In genomic region chr13:37640499-37640898, GRCh38 we compare ENCODE assay signal across 8 cellular contexts. TPM values are rescaled to one million over a fixed set of nuclear protein-coding genes. Genes with fewer than 3 reads are reported as not detected.
A peak's percentile ranks its signal among the peaks of the same experiment; 100 is the strongest.
DNase-seq lines count a peak whose midpoint lies in the region; ATAC-seq, FAIRE-seq and TF ChIP-seq lines count a peak whose summit lies in the region.

No MANE protein-coding gene starts in this region.

- no peaks in the 10 kb centered on the region for H3K36me3 ChIP-seq in body of pancreas (replicated peaks in 1 of 2; ENCODE audit: insufficient read depth in 1 of 2, low read depth in 2 of 2)

- TF ChIP-seq CTCF in D721Med (IDR thresholded peaks at IDR 0.05; ENCODE audit: insufficient read depth, missing control alignments) (peak; percentile 30), body of pancreas (IDR thresholded peaks at IDR 0.05) (peak in 4 of 7 experiments; percentile 12 to 40 (median 24)), mesothelial cell of epicardium (IDR thresholded peaks at IDR 0.05; ENCODE audit: unreplicated experiment) (no peak)

- H3K27me3 ChIP-seq in body of pancreas: no peaks in the 10 kb centered on the region

- 10 to 13% methylated on average over 2 of the region's 2 CpGs for WGBS in body of pancreas, 2 donors

- H3K4me3 ChIP-seq in body of pancreas: no peak overlapping the region

- TF ChIP-seq POLR2A in body of pancreas (IDR thresholded peaks at IDR 0.05): no peak

- no peaks in the 10 kb centered on the region for H3K4me1 ChIP-seq in body of pancreas

- H3K4me3 Mint-ChIP-seq in mesothelial cell of epicardium (no peak overlapping the region), immature natural killer cell (no peak overlapping the region)
- no peak overlapping the region for H3K4me3 Mint-ChIP-seq in T-helper 2 cell treated with Interferon-gamma antibody and Interleukin-4, amounts not matched to agents 5 μg/mL and 100 μg/mL, for 36 hours

- DNase-seq in D721Med (ENCODE audit: insufficient read length, low spot score) (no peak), NAMALWA (ENCODE audit: low spot score) (peak; percentile 58), body of pancreas (peak in 1 of 4 donors; percentile 16), mesothelial cell of epicardium (ENCODE audit: low spot score in 2 of 2, unreplicated experiment in 2 of 2) (no peak), GM19238 (ENCODE audit: insufficient read length, low spot score) (no peak), immature natural killer cell (no peak), islet precursor cell (no peak)
- no peak for DNase-seq in T-helper 2 cell treated with Interferon-gamma antibody and Interleukin-4, amounts not matched to agents 5 μg/mL and 100 μg/mL, for 36 hours (ENCODE audit: low spot score)

- peaks cover 3% of the 10 kb centered on the region for H3K36me3 Mint-ChIP-seq in mesothelial cell of epicardium
- no peaks in the 10 kb centered on the region for H3K36me3 Mint-ChIP-seq in T-helper 2 cell treated with Interferon-gamma antibody and Interleukin-4, amounts not matched to agents 5 μg/mL and 100 μg/mL, for 36 hours (ENCODE audit: low read depth)
- H3K36me3 Mint-ChIP-seq in immature natural killer cell: no peaks in the 10 kb centered on the region

- H3K27me3 Mint-ChIP-seq in mesothelial cell of epicardium (ENCODE audit: low read depth) (no peaks in the 10 kb centered on the region), immature natural killer cell (ENCODE audit: low read depth in 3 of 3) (no peaks in the 10 kb centered on the region)
- no peaks in the 10 kb centered on the region for H3K27me3 Mint-ChIP-seq in T-helper 2 cell treated with Interferon-gamma antibody and Interleukin-4, amounts not matched to agents 5 μg/mL and 100 μg/mL, for 36 hours (ENCODE audit: low read depth)

- peaks cover 8% of the 10 kb centered on the region for H3K4me1 Mint-ChIP-seq in mesothelial cell of epicardium
- no peaks in the 10 kb centered on the region for H3K4me1 Mint-ChIP-seq in T-helper 2 cell treated with Interferon-gamma antibody and Interleukin-4, amounts not matched to agents 5 μg/mL and 100 μg/mL, for 36 hours (ENCODE audit: low read depth)
- H3K4me1 Mint-ChIP-seq in immature natural killer cell: no peaks in the 10 kb centered on the region

- intact Hi-C loops in body of pancreas (cut with DNase I): no loop called here

- H3K27ac Mint-ChIP-seq in mesothelial cell of epicardium (peak overlapping the region; percentile 77), immature natural killer cell (no peak overlapping the region)
- no peak overlapping the region for H3K27ac Mint-ChIP-seq in T-helper 2 cell treated with Interferon-gamma antibody and Interleukin-4, amounts not matched to agents 5 μg/mL and 100 μg/mL, for 36 hours

- FAIRE-seq in D721Med (lab: Jason Lieb, UNC): no peak

- no peak for ATAC-seq in body of pancreas

- no peaks in the 10 kb centered on the region for H3K9me3 Mint-ChIP-seq in mesothelial cell of epicardium
- peaks cover 3% of the 10 kb centered on the region for H3K9me3 Mint-ChIP-seq in T-helper 2 cell treated with Interferon-gamma antibody and Interleukin-4, amounts not matched to agents 5 μg/mL and 100 μg/mL, for 36 hours
- peaks cover 3 to 20% (median 17%) of the 10 kb centered on the region in 6 donors for H3K9me3 Mint-ChIP-seq in immature natural killer cell

- H3K9me3 ChIP-seq in body of pancreas: no peaks in the 10 kb centered on the region

- H3K27ac ChIP-seq in body of pancreas: no peak overlapping the region

RNA-seq across cellular contexts. Expression of gene POSTN, which starts 41.9 kb away (rescaled TPM):
- total RNA-seq in body of pancreas (1 to 10 TPM; 4.4 to 6.9 TPM), mesothelial cell of epicardium (445 to 474 TPM (median 451 TPM) in 3 replicates)
- polyA plus RNA-seq in immature natural killer cell: not detected

Comparison
In these comparisons a context has a peak if more than half of its experiments do, and no peak if none do; other contexts are left out.
1. RNA of gene POSTN, which starts 41.9 kb away (total RNA-seq): 445 to 474 TPM in mesothelial cell of epicardium; 4.4 to 6.9 TPM in body of pancreas; every median in the first group is over 10 times any median in the second.